17 cellular contexts compared by ENCODE assay signal in genomic region chr10:89494068-89494467, GRCh38. TPM values are rescaled to one million over a fixed set of nuclear protein-coding genes. Genes with fewer than 3 reads are reported as not detected.
"Had no signal": no experiment of that assay in that cellular context is flagged by ENCODE, and none has a peak within 500 bp of the region (broad histone marks: within the 10 kb centered on the region; RNA-seq: fewer than 3 reads in every experiment).

No MANE protein-coding gene starts in this region.

- H3K4me3 ChIP-seq: adrenal gland, dorsolateral prefrontal cortex, gastroesophageal sphincter, sigmoid colon, upper lobe of right lung had no signal

- H3K4me3 Mint-ChIP-seq: endodermal cell; neural crest cell; stimulated activated naive B cell treated with anti-CD40 and anti-IgM and Interleukin-4, amounts not matched to agents 10 μg/mL and 1 μg/mL and 100 μg/mL, for 72 hours had no signal

- H3K9me3 Mint-ChIP-seq: activated naive CD4-positive, alpha-beta T cell treated with anti-CD3 and anti-CD28 coated beads, Interleukin-2, amount 50 U/mL, for 72 hours; endodermal cell; neural crest cell; stimulated activated naive B cell treated with anti-CD40 and anti-IgM and Interleukin-4, amounts not matched to agents 10 μg/mL and 1 μg/mL and 100 μg/mL, for 72 hours had no signal

- H3K9me3 ChIP-seq: adrenal gland, gastroesophageal sphincter, sigmoid colon, upper lobe of right lung had no signal

- H3K27ac Mint-ChIP-seq: activated naive CD4-positive, alpha-beta T cell treated with anti-CD3 and anti-CD28 coated beads, Interleukin-2, amount 50 U/mL, for 72 hours; endodermal cell; stimulated activated naive B cell treated with anti-CD40 and anti-IgM and Interleukin-4, amounts not matched to agents 10 μg/mL and 1 μg/mL and 100 μg/mL, for 72 hours had no signal

- ATAC-seq: activated naive CD4-positive, alpha-beta T cell treated with anti-CD3 and anti-CD28 coated beads, Interleukin-2, amount 50 U/mL, for 72 hours; stimulated activated naive B cell treated with anti-CD40 and anti-IgM and Interleukin-4, amounts not matched to agents 10 μg/mL and 1 μg/mL and 100 μg/mL, for 72 hours; upper lobe of right lung had no signal

- DNase-seq: activated CD4-positive, alpha-beta T cell treated with anti-CD3 and anti-CD28 coated beads, Interleukin-2, amount 50 U/mL, for 4 hours; activated gamma-delta T cell treated with Interleukin-2 at 50 U/mL for 16 hours; adrenal gland; dorsolateral prefrontal cortex; endodermal cell; hippocampal formation; islet precursor cell; midbrain; sigmoid colon; stimulated activated naive B cell treated with anti-CD40 and anti-IgM and Interleukin-4, amounts not matched to agents 10 μg/mL and 1 μg/mL and 100 μg/mL, for 72 hours; SW 1271; upper lobe of right lung had no signal

- H3K27ac ChIP-seq: sigmoid colon, upper lobe of right lung had no signal

- H3K4me1 ChIP-seq: adrenal gland, upper lobe of right lung had no signal

- H3K36me3 Mint-ChIP-seq: activated naive CD4-positive, alpha-beta T cell treated with anti-CD3 and anti-CD28 coated beads, Interleukin-2, amount 50 U/mL, for 72 hours; stimulated activated naive B cell treated with anti-CD40 and anti-IgM and Interleukin-4, amounts not matched to agents 10 μg/mL and 1 μg/mL and 100 μg/mL, for 72 hours had no signal

- H3K36me3 ChIP-seq: adrenal gland, gastroesophageal sphincter, sigmoid colon, upper lobe of right lung had no signal

- H3K27me3 ChIP-seq: adrenal gland, gastroesophageal sphincter, sigmoid colon, upper lobe of right lung had no signal

- H3K4me1 Mint-ChIP-seq: neural crest cell; stimulated activated naive B cell treated with anti-CD40 and anti-IgM and Interleukin-4, amounts not matched to agents 10 μg/mL and 1 μg/mL and 100 μg/mL, for 72 hours had no signal

RNA-seq across cellular contexts. Expression of gene SLC16A12, which starts 41.3 kb away (rescaled TPM):
- total RNA-seq: activated CD8-positive, alpha-beta memory T cell treated with anti-CD3 and anti-CD28 coated beads for 36 hours; activated naive CD4-positive, alpha-beta T cell treated with anti-CD3 and anti-CD28 coated beads, Interleukin-2, amount 50 U/mL, for 72 hours; lung microvascular endothelial cell; neural crest cell had no signal
